In genomic region chr6:82570083-82570482, GRCh38 we compare ENCODE assay signal across 17 cellular contexts.
DNase-seq lines count a peak whose midpoint lies in the region; ATAC-seq and TF ChIP-seq lines count a peak whose summit lies in the region.
"Had no signal": no experiment of that assay in that cellular context is flagged by ENCODE, and none has a peak within 500 bp of the region (broad histone marks: within the 10 kb centered on the region; RNA-seq: fewer than 3 reads in every experiment).

No MANE protein-coding gene starts in this region.

- no TSS peak for BruUV-seq in Caco-2 (replicated peaks; lab: Mats Ljungman, UMichigan)

- no peak overlapping the region for H3K4me3 ChIP-seq in Caco-2 (ENCODE audit: low read depth, low read length)
- H3K4me3 ChIP-seq in endodermal cell (ENCODE audit: low read length): no peak overlapping the region
- H3K4me3 ChIP-seq: hepatocyte, MG63, skin epidermis, thoracic aorta had no signal

- intact Hi-C loops in Caco-2 (cut with micrococcal nuclease; ENCODE audit: unreplicated experiment): no loop called here

- WGBS in endodermal cell (ENCODE audit: insufficient coverage in 1 of 2, insufficient read length in 1 of 2), 2 experiments: 86% methylated on average over 3 of the region's 3 CpGs; no CpG with 5 or more reads in 1 of the 2 experiments

- H3K27me3 ChIP-seq in Caco-2 (replicated peaks; ENCODE audit: control insufficient read depth, insufficient read depth, low read length): no peaks in the 10 kb centered on the region
- H3K27me3 ChIP-seq in endodermal cell (ENCODE audit: control insufficient read depth, insufficient read depth, low read length, poor library complexity, severe bottlenecking): no peaks in the 10 kb centered on the region
- H3K27me3 ChIP-seq: hepatocyte, MG63 had no signal

- H3K9me3 Mint-ChIP-seq in Caco-2 (ENCODE audit: unreplicated experiment) (no peaks in the 10 kb centered on the region), endodermal cell (no peaks in the 10 kb centered on the region)

- H3K36me3 ChIP-seq in Caco-2 (ENCODE audit: control insufficient read depth, insufficient read depth, low read length): no peaks in the 10 kb centered on the region
- no peaks in the 10 kb centered on the region for H3K36me3 ChIP-seq in endodermal cell (ENCODE audit: control insufficient read depth, insufficient read depth, low read length)
- H3K36me3 ChIP-seq: MG63, thoracic aorta had no signal

- H3K36me3 Mint-ChIP-seq in Caco-2 (ENCODE audit: insufficient read depth, unreplicated experiment): no peaks in the 10 kb centered on the region
- no peaks in the 10 kb centered on the region for H3K36me3 Mint-ChIP-seq in endodermal cell (ENCODE audit: low read depth)

- H3K4me1 Mint-ChIP-seq in Caco-2 (ENCODE audit: low read depth, unreplicated experiment) (peaks cover 10% of the 10 kb centered on the region), endodermal cell (peaks cover 8% of the 10 kb centered on the region)

- CTCF ChIA-PET in Caco-2 (lab: Charles Lee): no interaction called here

- peaks cover 11% of the 10 kb centered on the region for H3K4me1 ChIP-seq in Caco-2
- H3K4me1 ChIP-seq in endodermal cell (ENCODE audit: control insufficient read depth, insufficient read depth, low read length): no peaks in the 10 kb centered on the region

- no peak overlapping the region for H3K27ac ChIP-seq in endodermal cell (ENCODE audit: low read depth, low read length)
- H3K27ac ChIP-seq: hepatocyte, skin epidermis, thoracic aorta had no signal

- TF ChIP-seq CTCF in Caco-2 (IDR thresholded peaks at IDR 0.05; ENCODE audit: insufficient read depth in 1 of 2, low read depth in 1 of 2, low read length in 1 of 2, severe bottlenecking in 1 of 2, unreplicated experiment in 1 of 2) (no peak), endodermal cell (conservative IDR thresholded peaks at IDR 0.05) (no peak)

- POLR2A ChIA-PET in Caco-2 (lab: Charles Lee): no interaction called here

- H3K4me3 Mint-ChIP-seq in Caco-2 (ENCODE audit: unreplicated experiment) (no peak overlapping the region), endodermal cell (no peak overlapping the region)
- H3K4me3 Mint-ChIP-seq: activated T-helper 1 cell treated with anti-CD3 and anti-CD28 coated beads, Interleukin-12 subunit alpha, Interleukin-12 subunit beta, Interleukin-2, Interleukin-4 antibody, amounts not matched to agents 30 ng/mL and 10 ng/mL and 1 ng/mL, durations not matched to agents 14 hours and 24 hours and 36 hours had no signal

- H3K27ac Mint-ChIP-seq in Caco-2 (ENCODE audit: unreplicated experiment): peak overlapping the region; percentile 37
- peak overlapping the region; percentile 35 for H3K27ac Mint-ChIP-seq in endodermal cell
- H3K27ac Mint-ChIP-seq: activated T-helper 1 cell treated with anti-CD3 and anti-CD28 coated beads, Interleukin-12 subunit alpha, Interleukin-12 subunit beta, Interleukin-2, Interleukin-4 antibody, amounts not matched to agents 30 ng/mL and 10 ng/mL and 1 ng/mL, durations not matched to agents 14 hours and 24 hours and 36 hours had no signal

- H3K9me3 ChIP-seq in Caco-2 (no peaks in the 10 kb centered on the region), endodermal cell (ENCODE audit: control insufficient read depth, low read length) (no peaks in the 10 kb centered on the region)
- H3K9me3 ChIP-seq: MG63, thoracic aorta had no signal

- ATAC-seq in GM18520 (IDR thresholded peaks at IDR 0.05; ENCODE audit: unreplicated experiment) (no peak), left lobe of liver (no peak)
- no peak for ATAC-seq in activated CD4-positive, CD25-positive, alpha-beta regulatory T cell treated with anti-CD3 and anti-CD28 coated beads, Interleukin-2, amount 50 U/mL, for 24 hours

- H3K9ac ChIP-seq in endodermal cell (ENCODE audit: extremely low read depth, low read length, poor library complexity, severe bottlenecking): no peak overlapping the region

- no peaks in the 10 kb centered on the region for H3K27me3 Mint-ChIP-seq in Caco-2 (ENCODE audit: insufficient read depth, unreplicated experiment)
- H3K27me3 Mint-ChIP-seq in endodermal cell (ENCODE audit: insufficient read depth): no peaks in the 10 kb centered on the region

- DNase-seq in Caco-2 (peak; percentile 21 to 38), NCI-H1417 treated with DMSO at 0.1 percent for 48 hours (lab: John Stamatoyannopoulos, UW) (peak; percentile 82), NCI-H69 (lab: John Stamatoyannopoulos, UW) (peak; percentile 98), endodermal cell (no peak), retina (no peak), left lobe of liver (ENCODE audit: low spot score) (no peak)
- DNase-seq: effector CD8-positive, alpha-beta T cell; MG63; midbrain; RPMI8226; T-helper 1 cell had no signal

Comparison
In these comparisons a context has a peak if more than half of its experiments do, and no peak if none do; other contexts are left out.
1. DNase-seq: peak in Caco-2 (2 of 2), NCI-H1417 treated with DMSO at 0.1 percent for 48 hours (single experiment) and NCI-H69 (single experiment); none in endodermal cell (single experiment), retina (single experiment) and left lobe of liver (single experiment).